ENCODE assay signal across 8 cellular contexts in genomic region chr2:155223781-155224406, GRCh38.
DNase-seq lines count a peak whose midpoint lies in the region; ATAC-seq and TF ChIP-seq lines count a peak whose summit lies in the region.

No MANE protein-coding gene starts in this region.

- H3K36me3 ChIP-seq in mammary epithelial cell (ENCODE audit: insufficient read depth, low read length): no peaks in the 10 kb centered on the region

- peak; percentile 54 for ATAC-seq in GM21529 (IDR thresholded peaks at IDR 0.05; ENCODE audit: unreplicated experiment)
- ATAC-seq in GM21447 (IDR thresholded peaks at IDR 0.05; ENCODE audit: unreplicated experiment): no peak

- peaks cover 15% of the 10 kb centered on the region for H3K9me3 Mint-ChIP-seq in progenitor cell of endocrine pancreas (ENCODE audit: low read depth)

- no peaks in the 10 kb centered on the region for H3K4me1 ChIP-seq in mammary epithelial cell (ENCODE audit: insufficient read depth, low read length)

- H4K20me1 ChIP-seq in mammary epithelial cell (ENCODE audit: insufficient read depth, low read length): no peaks in the 10 kb centered on the region

- H3K79me2 ChIP-seq in mammary epithelial cell (ENCODE audit: insufficient read depth, low read length): no peaks in the 10 kb centered on the region

- peak overlapping the region in 1 of 3 experiments; percentile 8 for H3K4me3 ChIP-seq in mammary epithelial cell (replicated peaks in 1 of 3; ENCODE audit: insufficient read depth in 1 of 3, low read depth in 2 of 3, low read length in 3 of 3)

- H3K4me2 ChIP-seq in mammary epithelial cell (ENCODE audit: insufficient read depth, low read depth, low read length): peak overlapping the region; percentile 60

- no peaks in the 10 kb centered on the region for H3K27me3 Mint-ChIP-seq in progenitor cell of endocrine pancreas

- peaks cover 6% of the 10 kb centered on the region for H3K4me1 Mint-ChIP-seq in progenitor cell of endocrine pancreas (ENCODE audit: low read depth)

- no peak overlapping the region for H3K4me3 Mint-ChIP-seq in progenitor cell of endocrine pancreas (ENCODE audit: low read depth)

- in situ Hi-C loops in mammary epithelial cell (cut with MboI; ENCODE audit: low sequenced_read_pairs in 2 of 2): no loop called here

- BruUV-seq in mammary epithelial cell (replicated peaks; lab: Mats Ljungman, UMichigan): no TSS peak

- dilution Hi-C loops in mammary epithelial cell (cut with HindIII; ENCODE audit: low sequenced_read_pairs): no loop called here

- H3K27ac ChIP-seq in mammary epithelial cell (ENCODE audit: insufficient read depth, low read depth, low read length): no peak overlapping the region

- H3K27me3 ChIP-seq in mammary epithelial cell (ENCODE audit: insufficient read depth, low read length): no peaks in the 10 kb centered on the region

- DNase-seq in DMS153 (lab: John Stamatoyannopoulos, UW) (peak; percentile 12), NCI-H1105 (lab: John Stamatoyannopoulos, UW) (peak; percentile 15), mammary epithelial cell (peak; percentile 0), progenitor cell of endocrine pancreas (ENCODE audit: low spot score, unreplicated experiment) (no peak), OCI-M2 (lab: John Stamatoyannopoulos, UW; ENCODE audit: unreplicated experiment) (no peak), islet precursor cell (no peak)

- no peak overlapping the region for H3K9ac ChIP-seq in mammary epithelial cell (ENCODE audit: insufficient read depth, low read length)

- peaks cover 2% of the 10 kb centered on the region for H3K36me3 Mint-ChIP-seq in progenitor cell of endocrine pancreas (ENCODE audit: insufficient read depth)

- CTCF ChIA-PET in mammary epithelial cell (lab: Charles Lee; ENCODE audit: low non-redundant PET): no interaction called here

- H2AFZ ChIP-seq in mammary epithelial cell (ENCODE audit: low read depth, low read length): no peak overlapping the region

- no peaks in the 10 kb centered on the region for H3K9me3 ChIP-seq in mammary epithelial cell (replicated peaks; ENCODE audit: insufficient read depth, low read length)

- no peak overlapping the region for H3K27ac Mint-ChIP-seq in progenitor cell of endocrine pancreas

- intact Hi-C loops in mammary epithelial cell (cut with micrococcal nuclease): no loop called here

- WGBS in mammary epithelial cell (ENCODE audit: low coverage, missing lambda C conversion rate): 1% methylated on average over 5 of the region's 5 CpGs

- TF ChIP-seq CTCF in mammary epithelial cell (conservative IDR thresholded peaks at IDR 0.05 in 1 of 2, IDR thresholded peaks at IDR 0.05 in 1 of 2; ENCODE audit: extremely low read depth in 1 of 2, insufficient read depth in 1 of 2, low read depth in 1 of 2, low read length in 2 of 2) (peak; percentile 41 to 47), progenitor cell of endocrine pancreas (IDR thresholded peaks at IDR 0.05; ENCODE audit: unreplicated experiment) (peak; percentile 76)

Comparison
In these comparisons a context has a peak if more than half of its experiments do, and no peak if none do; other contexts are left out.
1. DNase-seq: peak in DMS153 (single experiment), NCI-H1105 (single experiment) and mammary epithelial cell (single experiment); none in progenitor cell of endocrine pancreas (single experiment), OCI-M2 (single experiment) and islet precursor cell (single experiment).